8 cellular contexts compared by ENCODE assay signal in the genomic region with DNA sequence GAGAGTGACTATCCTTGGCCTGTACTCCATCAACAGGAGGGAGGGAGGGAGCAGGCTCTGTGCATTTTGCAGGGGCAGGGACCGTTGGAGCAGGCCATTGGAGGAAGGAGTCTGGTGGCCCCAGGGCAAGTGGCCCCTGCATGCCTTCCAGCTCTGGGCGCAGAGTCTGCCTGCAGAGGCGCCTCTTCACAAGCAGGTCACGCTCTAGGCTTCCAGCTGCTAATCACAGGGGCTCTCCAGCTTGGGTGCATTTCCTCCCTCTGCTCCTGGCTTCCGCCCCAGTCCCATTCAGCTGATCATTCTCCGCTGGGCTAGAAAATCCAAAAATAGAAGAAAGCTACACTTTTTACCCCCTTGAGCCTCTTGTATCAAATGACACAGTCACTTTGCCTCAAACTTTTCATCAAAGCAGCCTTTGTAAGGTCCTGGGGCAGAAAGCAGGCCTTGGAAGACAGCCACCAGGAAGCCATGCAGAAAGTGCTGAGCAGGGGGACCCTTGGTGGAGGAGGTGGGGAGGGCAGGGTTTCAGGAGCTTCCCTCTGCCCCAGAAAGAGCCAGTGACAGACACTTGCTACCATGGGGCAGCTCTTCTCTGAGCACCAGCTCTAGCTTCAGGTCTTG. TPM values are rescaled to one million over a fixed set of nuclear protein-coding genes. Genes with fewer than 3 reads are reported as not detected.
A peak's percentile ranks its signal among the peaks of the same experiment; 100 is the strongest.
DNase-seq lines count a peak whose midpoint lies in the region; ATAC-seq lines count a peak whose summit lies in the region.

No MANE protein-coding gene starts in this region.

- H3K27ac ChIP-seq in substantia nigra (ENCODE audit: low read depth, low read length, poor library complexity, severe bottlenecking): peak overlapping the region; percentile 54

- DNase-seq in NAMALWA (ENCODE audit: low spot score): peak; percentile 63
- DNase-seq in left ventricle myocardium superior: peak; percentile 75
- DNase-seq in substantia nigra (lab: John Stamatoyannopoulos, UW): peak in 48 of 49 donors; percentile 24 to 94 (median 71)
- no peak for DNase-seq in HK-2 (ENCODE audit: unreplicated experiment)
- no peak for DNase-seq in NCI-H446 (lab: John Stamatoyannopoulos, UW)
- DNase-seq in HUDEP-2 (lab: John Stamatoyannopoulos, UW; ENCODE audit: unreplicated experiment in 76 of 76): no peak
- no peak for DNase-seq in stimulated activated CD4-positive, alpha-beta T cell treated with anti-CD3 and anti-CD28 coated beads, Interleukin-15, amount 100 ng/mL, for 24 hours

- ATAC-seq in GM19452 (IDR thresholded peaks at IDR 0.05; ENCODE audit: unreplicated experiment) (peak; percentile 62), left ventricle myocardium superior (peak; percentile 83)

- intact Hi-C loops in left ventricle myocardium superior (cut with micrococcal nuclease): no loop called here

RNA-seq across cellular contexts. Expression of gene TMEM247, which starts 11.3 kb away (rescaled TPM):
- not detected for total RNA-seq in left ventricle myocardium superior

RNA-seq across cellular contexts. Expression of gene RHOQ, which starts 51.7 kb away (rescaled TPM):
- total RNA-seq in left ventricle myocardium superior: 462 TPM

RNA-seq across cellular contexts. Expression of gene ATP6V1E2, which starts 51.7 kb away (rescaled TPM):
- total RNA-seq in left ventricle myocardium superior: 6.1 TPM

Comparison
In these comparisons a context has a peak if more than half of its experiments do, and no peak if none do; other contexts are left out.
1. DNase-seq: peak in NAMALWA (single experiment), left ventricle myocardium superior (single experiment) and substantia nigra (48 of 49); none in HK-2 (single experiment), NCI-H446 (0 of 2), HUDEP-2 (0 of 76) and stimulated activated CD4-positive, alpha-beta T cell treated with anti-CD3 and anti-CD28 coated beads, Interleukin-15, amount 100 ng/mL, for 24 hours (single experiment).